Comparison of ENCODE assay signal across 1 cellular context in genomic region chr16:10405386-10405939, GRCh38.
TF ChIP-seq lines count a peak whose summit lies in the region.

No MANE protein-coding gene starts in this region.

TF ChIP-seq in HepG2, 621 proteins besides CTCF, POLR2A, EP300 and RAD21 (continued from another document and continues in another):
- TF ChIP-seq ARID4A (CRISPR knock-in tag; IDR thresholded peaks at IDR 0.05; ENCODE audit: borderline replicate concordance) (no peak), MAFG (CRISPR knock-in tag; IDR thresholded peaks at IDR 0.05) (no peak), MAX (IDR thresholded peaks at IDR 0.05) (no peak), KIAA2018 (CRISPR knock-in tag; IDR thresholded peaks at IDR 0.05; ENCODE audit: borderline replicate concordance) (no peak), BCL6 (CRISPR knock-in tag; IDR thresholded peaks at IDR 0.05) (no peak), STAT6 (CRISPR knock-in tag; IDR thresholded peaks at IDR 0.05; ENCODE audit: borderline replicate concordance) (no peak), NCOR1 (IDR thresholded peaks at IDR 0.05; ENCODE audit: borderline replicate concordance, low read length) (no peak), KLF11 (CRISPR knock-in tag; IDR thresholded peaks at IDR 0.05) (no peak), PRDM10 (CRISPR knock-in tag; IDR thresholded peaks at IDR 0.05; ENCODE audit: low read depth) (no peak), GRHL1 (CRISPR knock-in tag; conservative IDR thresholded peaks at IDR 0.05) (no peak), CREB3 (CRISPR knock-in tag; IDR thresholded peaks at IDR 0.05) (no peak; the same call in 1 of the 2 replicates), FOXO1 (CRISPR knock-in tag; IDR thresholded peaks at IDR 0.05) (peak; percentile 69; the same call in 1 of the 2 replicates), FOXP1 (IDR thresholded peaks at IDR 0.05) (no peak), FOXP1 (CRISPR knock-in tag; IDR thresholded peaks at IDR 0.05) (no peak), DNMT3B (CRISPR knock-in tag; conservative IDR thresholded peaks at IDR 0.05) (no peak), CBX5 (CRISPR knock-in tag; IDR thresholded peaks at IDR 0.05; ENCODE audit: borderline replicate concordance) (no peak; the same call in 1 of the 2 replicates), KDM2A (CRISPR knock-in tag; IDR thresholded peaks at IDR 0.05; ENCODE audit: borderline replicate concordance, low read depth) (no peak), PAF1 (CRISPR knock-in tag; IDR thresholded peaks at IDR 0.05) (no peak), ZBTB21 (CRISPR knock-in tag; IDR thresholded peaks at IDR 0.05) (no peak), CC2D1A (CRISPR knock-in tag; IDR thresholded peaks at IDR 0.05) (0 out of 2 replicates have a peak, but pooled peaks have one; percentile 62), AGO2 (optimal IDR thresholded peaks at IDR 0.05; ENCODE audit: low read depth, low read length) (no peak), MXD3 (CRISPR knock-in tag; IDR thresholded peaks at IDR 0.05) (no peak), XRCC5 (optimal IDR thresholded peaks at IDR 0.05; ENCODE audit: low read length) (no peak), TFDP1 (CRISPR knock-in tag; IDR thresholded peaks at IDR 0.05; ENCODE audit: borderline replicate concordance) (no peak)
